In the genomic region with DNA sequence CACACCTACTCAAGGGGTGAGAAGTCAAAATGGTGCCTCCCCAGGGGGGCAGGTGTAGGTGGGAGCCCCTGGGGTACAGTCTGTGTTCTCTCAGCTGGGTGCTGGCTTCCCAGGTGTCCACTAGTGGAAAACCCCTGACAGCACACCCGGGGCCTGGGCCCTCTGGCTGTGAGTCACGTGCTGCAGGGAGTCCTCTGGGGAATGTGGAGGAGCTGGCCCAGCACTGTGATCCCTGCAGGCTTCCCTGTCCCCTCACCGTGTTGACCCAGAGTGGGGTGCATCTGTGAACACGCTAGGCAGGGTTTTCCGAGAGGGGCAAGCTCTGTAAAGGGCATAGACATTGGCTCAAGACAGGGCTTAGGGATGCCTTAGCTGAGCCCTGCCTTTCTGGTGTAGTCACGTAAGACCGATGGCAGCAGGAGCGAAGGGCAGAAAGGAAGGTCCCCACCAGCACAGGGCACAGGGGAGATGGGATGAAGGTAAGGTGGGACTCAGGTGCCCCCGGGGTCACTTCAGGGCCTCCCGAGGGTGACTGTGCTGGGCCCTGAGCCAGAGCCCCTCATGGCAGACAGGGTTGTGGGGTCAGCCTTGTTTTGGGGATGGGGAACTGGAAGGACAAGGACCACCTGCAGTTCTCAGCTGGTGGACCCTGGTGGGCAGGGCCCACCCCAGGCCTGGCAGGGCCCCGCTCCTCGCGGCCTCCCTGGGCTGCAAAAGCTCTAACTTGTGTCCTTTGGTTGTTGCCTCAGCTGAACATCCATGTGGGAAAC, we compare ENCODE assay signal across 1 cellular context.
TF ChIP-seq lines count a peak whose summit lies in the region.

No MANE protein-coding gene starts in this region.

TF ChIP-seq in HepG2, 621 proteins besides CTCF, POLR2A, EP300 and RAD21:
- TF ChIP-seq ZSCAN21 (CRISPR knock-in tag; IDR thresholded peaks at IDR 0.05; ENCODE audit: borderline replicate concordance) (no peak), CBX5 (CRISPR knock-in tag; IDR thresholded peaks at IDR 0.05; ENCODE audit: borderline replicate concordance) (no peak), AGO2 (optimal IDR thresholded peaks at IDR 0.05; ENCODE audit: low read depth, low read length) (peak; percentile 21), SNRNP70 (IDR thresholded peaks at IDR 0.05; ENCODE audit: low read depth, low read length) (no peak)
- TF ChIP-seq, protein P1, sequence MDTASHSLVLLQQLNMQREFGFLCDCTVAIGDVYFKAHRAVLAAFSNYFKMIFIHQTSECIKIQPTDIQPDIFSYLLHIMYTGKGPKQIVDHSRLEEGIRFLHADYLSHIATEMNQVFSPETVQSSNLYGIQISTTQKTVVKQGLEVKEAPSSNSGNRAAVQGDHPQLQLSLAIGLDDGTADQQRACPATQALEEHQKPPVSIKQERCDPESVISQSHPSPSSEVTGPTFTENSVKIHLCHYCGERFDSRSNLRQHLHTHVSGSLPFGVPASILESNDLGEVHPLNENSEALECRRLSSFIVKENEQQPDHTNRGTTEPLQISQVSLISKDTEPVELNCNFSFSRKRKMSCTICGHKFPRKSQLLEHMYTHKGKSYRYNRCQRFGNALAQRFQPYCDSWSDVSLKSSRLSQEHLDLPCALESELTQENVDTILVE (CRISPR knock-in tag; IDR thresholded peaks at IDR 0.05), result no peak
- TF ChIP-seq, protein P2, sequence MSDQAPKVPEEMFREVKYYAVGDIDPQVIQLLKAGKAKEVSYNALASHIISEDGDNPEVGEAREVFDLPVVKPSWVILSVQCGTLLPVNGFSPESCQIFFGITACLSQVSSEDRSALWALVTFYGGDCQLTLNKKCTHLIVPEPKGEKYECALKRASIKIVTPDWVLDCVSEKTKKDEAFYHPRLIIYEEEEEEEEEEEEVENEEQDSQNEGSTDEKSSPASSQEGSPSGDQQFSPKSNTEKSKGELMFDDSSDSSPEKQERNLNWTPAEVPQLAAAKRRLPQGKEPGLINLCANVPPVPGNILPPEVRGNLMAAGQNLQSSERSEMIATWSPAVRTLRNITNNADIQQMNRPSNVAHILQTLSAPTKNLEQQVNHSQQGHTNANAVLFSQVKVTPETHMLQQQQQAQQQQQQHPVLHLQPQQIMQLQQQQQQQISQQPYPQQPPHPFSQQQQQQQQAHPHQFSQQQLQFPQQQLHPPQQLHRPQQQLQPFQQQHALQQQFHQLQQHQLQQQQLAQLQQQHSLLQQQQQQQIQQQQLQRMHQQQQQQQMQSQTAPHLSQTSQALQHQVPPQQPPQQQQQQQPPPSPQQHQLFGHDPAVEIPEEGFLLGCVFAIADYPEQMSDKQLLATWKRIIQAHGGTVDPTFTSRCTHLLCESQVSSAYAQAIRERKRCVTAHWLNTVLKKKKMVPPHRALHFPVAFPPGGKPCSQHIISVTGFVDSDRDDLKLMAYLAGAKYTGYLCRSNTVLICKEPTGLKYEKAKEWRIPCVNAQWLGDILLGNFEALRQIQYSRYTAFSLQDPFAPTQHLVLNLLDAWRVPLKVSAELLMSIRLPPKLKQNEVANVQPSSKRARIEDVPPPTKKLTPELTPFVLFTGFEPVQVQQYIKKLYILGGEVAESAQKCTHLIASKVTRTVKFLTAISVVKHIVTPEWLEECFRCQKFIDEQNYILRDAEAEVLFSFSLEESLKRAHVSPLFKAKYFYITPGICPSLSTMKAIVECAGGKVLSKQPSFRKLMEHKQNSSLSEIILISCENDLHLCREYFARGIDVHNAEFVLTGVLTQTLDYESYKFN (CRISPR knock-in tag; conservative IDR thresholded peaks at IDR 0.05), result no peak
- TF ChIP-seq, protein P3, sequence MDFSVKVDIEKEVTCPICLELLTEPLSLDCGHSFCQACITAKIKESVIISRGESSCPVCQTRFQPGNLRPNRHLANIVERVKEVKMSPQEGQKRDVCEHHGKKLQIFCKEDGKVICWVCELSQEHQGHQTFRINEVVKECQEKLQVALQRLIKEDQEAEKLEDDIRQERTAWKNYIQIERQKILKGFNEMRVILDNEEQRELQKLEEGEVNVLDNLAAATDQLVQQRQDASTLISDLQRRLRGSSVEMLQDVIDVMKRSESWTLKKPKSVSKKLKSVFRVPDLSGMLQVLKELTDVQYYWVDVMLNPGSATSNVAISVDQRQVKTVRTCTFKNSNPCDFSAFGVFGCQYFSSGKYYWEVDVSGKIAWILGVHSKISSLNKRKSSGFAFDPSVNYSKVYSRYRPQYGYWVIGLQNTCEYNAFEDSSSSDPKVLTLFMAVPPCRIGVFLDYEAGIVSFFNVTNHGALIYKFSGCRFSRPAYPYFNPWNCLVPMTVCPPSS (IDR thresholded peaks at IDR 0.05), result no peak
- TF ChIP-seq, protein P4, sequence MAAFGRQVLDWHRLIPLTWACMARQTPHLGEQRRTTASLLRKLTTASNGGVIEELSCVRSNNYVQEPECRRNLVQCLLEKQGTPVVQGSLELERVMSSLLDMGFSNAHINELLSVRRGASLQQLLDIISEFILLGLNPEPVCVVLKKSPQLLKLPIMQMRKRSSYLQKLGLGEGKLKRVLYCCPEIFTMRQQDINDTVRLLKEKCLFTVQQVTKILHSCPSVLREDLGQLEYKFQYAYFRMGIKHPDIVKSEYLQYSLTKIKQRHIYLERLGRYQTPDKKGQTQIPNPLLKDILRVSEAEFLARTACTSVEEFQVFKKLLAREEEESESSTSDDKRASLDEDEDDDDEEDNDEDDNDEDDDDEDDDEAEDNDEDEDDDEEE (CRISPR knock-in tag; IDR thresholded peaks at IDR 0.05), result no peak
